36 cellular contexts compared by ENCODE assay signal in genomic region chr6:149698175-149698574, GRCh38.
"Had no signal": no experiment of that assay in that cellular context is flagged by ENCODE, and none has a peak within 500 bp of the region (broad histone marks: within the 10 kb centered on the region; RNA-seq: fewer than 3 reads in every experiment).

No MANE protein-coding gene starts in this region.

- H3K27ac Mint-ChIP-seq: activated CD4-positive, alpha-beta memory T cell treated with anti-CD3 and anti-CD28 coated beads for 36 hours; activated CD4-positive, alpha-beta T cell treated with anti-CD3 and anti-CD28 coated beads for 36 hours; activated CD4-positive, alpha-beta T cell treated with anti-CD3 and anti-CD28 coated beads, Interleukin-2, amount 10 ng/mL, durations not matched to agents 24 days and 14 days; activated CD8-positive, alpha-beta memory T cell treated with anti-CD3 and anti-CD28 coated beads, Interleukin-2, amount 10 ng/mL, durations not matched to agents 7 days and 5 days; activated CD8-positive, alpha-beta T cell treated with anti-CD3 and anti-CD28 coated beads, Interleukin-2, amount 10 ng/mL, durations not matched to agents 7 days and 5 days; activated naive CD4-positive, alpha-beta T cell treated with anti-CD3 and anti-CD28 coated beads for 36 hours; activated naive CD4-positive, alpha-beta T cell treated with anti-CD3 and anti-CD28 coated beads, Interleukin-2, amount 50 U/mL, for 24 hours; activated naive CD8-positive, alpha-beta T cell treated with anti-CD3 and anti-CD28 coated beads for 36 hours; activated naive CD8-positive, alpha-beta T cell treated with anti-CD3 and anti-CD28 coated beads, Interleukin-2, amount 50 U/mL, for 24 hours; activated T-helper 1 cell treated with anti-CD3 and anti-CD28 coated beads, Interleukin-12 subunit alpha, Interleukin-12 subunit beta, Interleukin-2, Interleukin-4 antibody, amounts not matched to agents 30 ng/mL and 10 ng/mL and 1 ng/mL, durations not matched to agents 14 hours and 24 hours and 36 hours; activated T-helper 2 cell treated with anti-CD3 and anti-CD28 coated beads, Interferon-gamma antibody, Interleukin-2, Interleukin-4, amounts not matched to agents 10 μg/mL and 5 μg/mL and 100 μg/mL, durations not matched to agents 14 hours and 24 hours and 36 hours; T-cell; T-helper 1 cell treated with Interleukin-12 subunit alpha and Interleukin-12 subunit beta and Interleukin-4 antibody, amounts not matched to agents 30 μg/mL and 1 μg/mL, for 36 hours; T-helper 2 cell treated with Interferon-gamma antibody and Interleukin-4, amounts not matched to agents 5 μg/mL and 100 μg/mL, for 36 hours had no signal

- H3K4me3 Mint-ChIP-seq: activated CD4-positive, alpha-beta memory T cell treated with anti-CD3 and anti-CD28 coated beads for 36 hours; activated CD4-positive, alpha-beta T cell treated with anti-CD3 and anti-CD28 coated beads for 36 hours; activated CD4-positive, alpha-beta T cell treated with anti-CD3 and anti-CD28 coated beads, Interleukin-2, amount 10 ng/mL, durations not matched to agents 24 days and 14 days; activated CD8-positive, alpha-beta memory T cell treated with anti-CD3 and anti-CD28 coated beads, Interleukin-2, amount 10 ng/mL, durations not matched to agents 7 days and 5 days; activated CD8-positive, alpha-beta T cell treated with anti-CD3 and anti-CD28 coated beads, Interleukin-2, amount 10 ng/mL, durations not matched to agents 7 days and 5 days; activated naive CD4-positive, alpha-beta T cell treated with anti-CD3 and anti-CD28 coated beads for 36 hours; activated naive CD4-positive, alpha-beta T cell treated with anti-CD3 and anti-CD28 coated beads, Interleukin-2, amount 50 U/mL, for 24 hours; activated naive CD8-positive, alpha-beta T cell treated with anti-CD3 and anti-CD28 coated beads for 36 hours; activated naive CD8-positive, alpha-beta T cell treated with anti-CD3 and anti-CD28 coated beads, Interleukin-2, amount 50 U/mL, for 24 hours; activated T-helper 1 cell treated with anti-CD3 and anti-CD28 coated beads, Interleukin-12 subunit alpha, Interleukin-12 subunit beta, Interleukin-2, Interleukin-4 antibody, amounts not matched to agents 30 ng/mL and 10 ng/mL and 1 ng/mL, durations not matched to agents 14 hours and 24 hours and 36 hours; effector memory CD8-positive, alpha-beta T cell; T-cell; T-helper 1 cell treated with Interleukin-12 subunit alpha and Interleukin-12 subunit beta and Interleukin-4 antibody, amounts not matched to agents 30 μg/mL and 1 μg/mL, for 36 hours; T-helper 2 cell treated with Interferon-gamma antibody and Interleukin-4, amounts not matched to agents 5 μg/mL and 100 μg/mL, for 36 hours had no signal

- H3K27me3 ChIP-seq: adrenal gland, body of pancreas, heart left ventricle had no signal

- H3K27ac ChIP-seq: adrenal gland, body of pancreas, heart left ventricle, WERI-Rb-1 had no signal

- H3K27me3 Mint-ChIP-seq: activated CD4-positive, alpha-beta memory T cell treated with anti-CD3 and anti-CD28 coated beads for 36 hours; activated CD4-positive, alpha-beta T cell treated with anti-CD3 and anti-CD28 coated beads for 36 hours; activated CD4-positive, alpha-beta T cell treated with anti-CD3 and anti-CD28 coated beads, Interleukin-2, amount 10 ng/mL, durations not matched to agents 24 days and 14 days; activated CD8-positive, alpha-beta memory T cell treated with anti-CD3 and anti-CD28 coated beads, Interleukin-2, amount 10 ng/mL, durations not matched to agents 7 days and 5 days; activated naive CD4-positive, alpha-beta T cell treated with anti-CD3 and anti-CD28 coated beads, Interleukin-2, amount 50 U/mL, for 24 hours; activated naive CD8-positive, alpha-beta T cell treated with anti-CD3 and anti-CD28 coated beads for 36 hours; activated naive CD8-positive, alpha-beta T cell treated with anti-CD3 and anti-CD28 coated beads, Interleukin-2, amount 50 U/mL, for 24 hours; effector memory CD8-positive, alpha-beta T cell; T-cell had no signal

- ATAC-seq: activated CD4-positive, alpha-beta T cell treated with anti-CD3 and anti-CD28 coated beads for 36 hours; activated CD8-positive, alpha-beta memory T cell treated with anti-CD3 and anti-CD28 coated beads, Interleukin-2, amount 10 ng/mL, durations not matched to agents 7 days and 5 days; activated CD8-positive, alpha-beta T cell treated with anti-CD3 and anti-CD28 coated beads, Interleukin-2, amount 10 ng/mL, durations not matched to agents 7 days and 5 days; activated naive CD8-positive, alpha-beta T cell treated with anti-CD3 and anti-CD28 coated beads, Interleukin-2, amount 50 U/mL, for 24 hours; body of pancreas; effector memory CD8-positive, alpha-beta T cell; esophagus mucosa; heart left ventricle; T-cell had no signal

- H3K4me3 ChIP-seq: adrenal gland, body of pancreas, heart left ventricle had no signal

- H3K4me1 ChIP-seq: body of pancreas had no signal

- FAIRE-seq: colon, frontal cortex had no signal

- H3K9me3 ChIP-seq: adrenal gland, body of pancreas, heart left ventricle had no signal

- DNase-seq: activated CD4-positive, alpha-beta memory T cell treated with anti-CD3 and anti-CD28 coated beads for 36 hours; activated CD4-positive, alpha-beta T cell treated with anti-CD3 and anti-CD28 coated beads for 36 hours; activated CD4-positive, alpha-beta T cell treated with anti-CD3 and anti-CD28 coated beads, Interleukin-2, amount 10 ng/mL, durations not matched to agents 24 days and 14 days; activated CD4-positive, CD25-positive, alpha-beta regulatory T cell; activated CD4-positive, CD25-positive, alpha-beta regulatory T cell treated with anti-CD3 and anti-CD28 coated beads, Interleukin-2, amount 50 U/mL, for 72 hours; activated CD8-positive, alpha-beta memory T cell treated with anti-CD3 and anti-CD28 coated beads, Interleukin-2, amount 10 ng/mL, durations not matched to agents 7 days and 5 days; activated CD8-positive, alpha-beta memory T cell treated with anti-CD3 and anti-CD28 coated beads, Interleukin-2, amount 50 U/mL, for 4 hours; activated CD8-positive, alpha-beta T cell treated with anti-CD3 and anti-CD28 coated beads, Interleukin-2, amount 10 ng/mL, durations not matched to agents 7 days and 5 days; activated effector memory CD4-positive, alpha-beta T cell treated with anti-CD3 and anti-CD28 coated beads, Interleukin-2, amount 50 U/mL, for 16 hours; activated naive CD4-positive, alpha-beta T cell treated with anti-CD3 and anti-CD28 coated beads for 36 hours; activated naive CD8-positive, alpha-beta T cell treated with anti-CD3 and anti-CD28 coated beads for 36 hours; activated naive CD8-positive, alpha-beta T cell treated with anti-CD3 and anti-CD28 coated beads, Interleukin-2, amount 50 U/mL, for 24 hours; activated T-cell treated with anti-CD3 and anti-CD28 coated beads, Interleukin-2, amount 50 U/mL, for 1 hour; activated T-cell treated with anti-CD3 and anti-CD28 coated beads, Interleukin-2, amount 50 U/mL, for 48 hours; adrenal gland; amygdala; aorta; body of pancreas; caudate nucleus; cortex of kidney; dermis blood vessel endothelial cell; effector CD4-positive, alpha-beta T cell; effector memory CD8-positive, alpha-beta T cell; foreskin fibroblast; heart left ventricle; T-cell; T1000; WERI-Rb-1 had no signal
